Comparison of ENCODE assay signal across 8 cellular contexts in genomic region chr2:9897331-9897737, GRCh38. TPM values are rescaled to one million over a fixed set of nuclear protein-coding genes. Genes with fewer than 3 reads are reported as not detected.
DNase-seq lines count a peak whose midpoint lies in the region; ATAC-seq and TF ChIP-seq lines count a peak whose summit lies in the region.

No MANE protein-coding gene starts in this region.

- peaks cover under 1% of the 10 kb centered on the region for H3K36me3 ChIP-seq in iPS-20b (ENCODE audit: insufficient read depth, low read depth, low read length)

- no peaks in the 10 kb centered on the region for H3K27me3 ChIP-seq in iPS-20b (ENCODE audit: insufficient read depth, low read length)

- peak overlapping the region; percentile 47 for H3K4me3 Mint-ChIP-seq in natural killer cell treated with Interleukin-12 subunit alpha and Interleukin-12 subunit beta and Interleukin-15 and Interleukin-18, amount 100 ng/mL, for 72 hours
- no peak overlapping the region for H3K4me3 Mint-ChIP-seq in natural killer cell
- H3K4me3 Mint-ChIP-seq in activated naive CD8-positive, alpha-beta T cell treated with anti-CD3 and anti-CD28 coated beads, Interleukin-2, amount 50 U/mL, for 24 hours, result no peak overlapping the region

- peak overlapping the region; percentile 18 to 58 for H3K27ac Mint-ChIP-seq in natural killer cell treated with Interleukin-12 subunit alpha and Interleukin-12 subunit beta and Interleukin-15 and Interleukin-18, amount 100 ng/mL, for 72 hours
- H3K27ac Mint-ChIP-seq in natural killer cell, result peak overlapping the region in 1 of 2 donors; percentile 7
- H3K27ac Mint-ChIP-seq in activated naive CD8-positive, alpha-beta T cell treated with anti-CD3 and anti-CD28 coated beads, Interleukin-2, amount 50 U/mL, for 24 hours, result no peak overlapping the region

- H3K9me3 Mint-ChIP-seq in natural killer cell treated with Interleukin-12 subunit alpha and Interleukin-12 subunit beta and Interleukin-15 and Interleukin-18, amount 100 ng/mL, for 72 hours, result no peaks in the 10 kb centered on the region
- H3K9me3 Mint-ChIP-seq in natural killer cell, result no peaks in the 10 kb centered on the region
- no peaks in the 10 kb centered on the region for H3K9me3 Mint-ChIP-seq in activated naive CD8-positive, alpha-beta T cell treated with anti-CD3 and anti-CD28 coated beads, Interleukin-2, amount 50 U/mL, for 24 hours

- H3K36me3 Mint-ChIP-seq in natural killer cell treated with Interleukin-12 subunit alpha and Interleukin-12 subunit beta and Interleukin-15 and Interleukin-18, amount 100 ng/mL, for 72 hours, result no peaks in the 10 kb centered on the region
- no peaks in the 10 kb centered on the region for H3K36me3 Mint-ChIP-seq in natural killer cell
- H3K36me3 Mint-ChIP-seq in activated naive CD8-positive, alpha-beta T cell treated with anti-CD3 and anti-CD28 coated beads, Interleukin-2, amount 50 U/mL, for 24 hours (ENCODE audit: low read depth), result peaks cover 4% of the 10 kb centered on the region

- intact Hi-C loops in natural killer cell (cut with micrococcal nuclease), result no loop called here

- peak overlapping the region; percentile 52; the same call in 1 of the 2 replicates for H3K9ac ChIP-seq in iPS-20b (ENCODE audit: low read depth, low read length)

- no peaks in the 10 kb centered on the region for H3K27me3 Mint-ChIP-seq in natural killer cell treated with Interleukin-12 subunit alpha and Interleukin-12 subunit beta and Interleukin-15 and Interleukin-18, amount 100 ng/mL, for 72 hours
- H3K27me3 Mint-ChIP-seq in natural killer cell (ENCODE audit: low read depth in 2 of 2), result no peaks in the 10 kb centered on the region
- H3K27me3 Mint-ChIP-seq in activated naive CD8-positive, alpha-beta T cell treated with anti-CD3 and anti-CD28 coated beads, Interleukin-2, amount 50 U/mL, for 24 hours, result no peaks in the 10 kb centered on the region

- peaks cover 34% of the 10 kb centered on the region for H3K4me1 ChIP-seq in iPS-20b (ENCODE audit: insufficient read depth, low read length)

- TF ChIP-seq CTCF in natural killer cell (IDR thresholded peaks at IDR 0.05), result no peak

- peak overlapping the region; percentile 49; the same call in 1 of the 2 replicates for H3K4me3 ChIP-seq in iPS-20b (ENCODE audit: low read length)

- no peak overlapping the region for H3K27ac ChIP-seq in iPS-20b (ENCODE audit: low read length)

- H3K9me3 ChIP-seq in iPS-20b (ENCODE audit: insufficient read depth, low read depth, low read length), result no peaks in the 10 kb centered on the region

- peaks cover 17 to 27% of the 10 kb centered on the region in 2 donors for H3K4me1 Mint-ChIP-seq in natural killer cell treated with Interleukin-12 subunit alpha and Interleukin-12 subunit beta and Interleukin-15 and Interleukin-18, amount 100 ng/mL, for 72 hours (ENCODE audit: low read depth in 2 of 2)
- peaks cover 6 to 11% of the 10 kb centered on the region in 2 donors for H3K4me1 Mint-ChIP-seq in natural killer cell
- peaks cover 27% of the 10 kb centered on the region for H3K4me1 Mint-ChIP-seq in activated naive CD8-positive, alpha-beta T cell treated with anti-CD3 and anti-CD28 coated beads, Interleukin-2, amount 50 U/mL, for 24 hours

- peak; percentile 81 to 98 for ATAC-seq in natural killer cell treated with Interleukin-12 subunit alpha and Interleukin-12 subunit beta and Interleukin-15 and Interleukin-18, amount 100 ng/mL, for 72 hours
- ATAC-seq in natural killer cell, result no peak
- peak; percentile 98 for ATAC-seq in activated naive CD8-positive, alpha-beta T cell treated with anti-CD3 and anti-CD28 coated beads, Interleukin-2, amount 50 U/mL, for 24 hours

- DNase-seq in natural killer cell treated with Interleukin-12 subunit alpha and Interleukin-12 subunit beta and Interleukin-15 and Interleukin-18, amount 100 ng/mL, for 72 hours (ENCODE audit: low spot score), result no peak
- DNase-seq in natural killer cell (no peak), LHCN-M2 (ENCODE audit: low read depth) (peak; percentile 90), NCI-H345 treated with DMSO at 0.1 percent for 48 hours (lab: John Stamatoyannopoulos, UW; ENCODE audit: unreplicated experiment) (no peak), NCI-H524 treated with DMSO at 0.1 percent for 48 hours (lab: John Stamatoyannopoulos, UW) (no peak)
- DNase-seq in activated naive CD8-positive, alpha-beta T cell treated with anti-CD3 and anti-CD28 coated beads, Interleukin-2, amount 50 U/mL, for 24 hours, result peak; percentile 70
- DNase-seq in stimulated activated CD4-positive, alpha-beta T cell treated with anti-CD3 and anti-CD28 coated beads, TNF-alpha, amount 100 ng/mL, for 24 hours (ENCODE audit: low read depth in 3 of 3), result peak in 2 of 3 experiments; percentile 21 to 64

RNA-seq across cellular contexts. Expression of gene TAF1B, which starts 54.1 kb away (rescaled TPM):
- 10 to 100 TPM; 34.4 to 42.3 TPM for total RNA-seq in natural killer cell treated with Interleukin-12 subunit alpha and Interleukin-12 subunit beta and Interleukin-15 and Interleukin-18, amount 100 ng/mL, for 72 hours
- 10 to 100 TPM; 24.8 to 40.8 (median 26.8) TPM for total RNA-seq in natural killer cell
- total RNA-seq in LHCN-M2 (2014; rRNA removed), result 23.0 and 23.9 TPM in 2 replicates
- 8.3 TPM for polyA plus RNA-seq in LHCN-M2 (2012)

RNA-seq across cellular contexts. Expression of gene GRHL1, which starts 54.2 kb away (rescaled TPM):
- total RNA-seq in natural killer cell treated with Interleukin-12 subunit alpha and Interleukin-12 subunit beta and Interleukin-15 and Interleukin-18, amount 100 ng/mL, for 72 hours, result 1 to 10 TPM; 1.1 to 1.4 TPM
- 1 to 10 TPM; 1.6 to 3.6 (median 3.2) TPM for total RNA-seq in natural killer cell
- total RNA-seq in LHCN-M2 (2014; rRNA removed), result 0.40 and 0.90 TPM in 2 replicates
- polyA plus RNA-seq in LHCN-M2 (2012), result 0.05 TPM

Comparison
In these comparisons a context has a peak if more than half of its experiments do, and no peak if none do; other contexts are left out.
1. ATAC-seq: peak in natural killer cell treated with Interleukin-12 subunit alpha and Interleukin-12 subunit beta and Interleukin-15 and Interleukin-18, amount 100 ng/mL, for 72 hours (2 of 2) and activated naive CD8-positive, alpha-beta T cell treated with anti-CD3 and anti-CD28 coated beads, Interleukin-2, amount 50 U/mL, for 24 hours (single experiment); none in natural killer cell (0 of 3).
2. DNase-seq: peak in LHCN-M2 (single experiment), activated naive CD8-positive, alpha-beta T cell treated with anti-CD3 and anti-CD28 coated beads, Interleukin-2, amount 50 U/mL, for 24 hours (single experiment) and stimulated activated CD4-positive, alpha-beta T cell treated with anti-CD3 and anti-CD28 coated beads, TNF-alpha, amount 100 ng/mL, for 24 hours (2 of 3); none in natural killer cell treated with Interleukin-12 subunit alpha and Interleukin-12 subunit beta and Interleukin-15 and Interleukin-18, amount 100 ng/mL, for 72 hours (single experiment), natural killer cell (single experiment), NCI-H345 treated with DMSO at 0.1 percent for 48 hours (single experiment) and NCI-H524 treated with DMSO at 0.1 percent for 48 hours (single experiment).